Comparison of ENCODE assay signal across 8 cellular contexts in the genomic region with DNA sequence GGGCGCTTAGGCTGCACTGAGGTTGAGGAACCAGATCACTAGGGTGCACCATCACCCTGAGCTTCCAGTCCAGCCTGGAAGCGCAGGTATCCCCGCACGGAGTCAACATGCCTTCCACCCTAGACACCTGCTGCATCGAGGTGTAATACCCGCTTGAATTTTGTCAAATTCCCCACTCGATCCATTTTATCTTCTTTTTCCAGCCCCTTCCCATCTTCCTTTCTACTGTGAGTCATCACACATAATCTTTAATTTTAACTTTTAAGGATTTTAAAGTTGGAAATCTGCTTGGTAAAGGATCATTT. TPM values are rescaled to one million over a fixed set of nuclear protein-coding genes. Genes with fewer than 3 reads are reported as not detected.
DNase-seq lines count a peak whose midpoint lies in the region; ATAC-seq and TF ChIP-seq lines count a peak whose summit lies in the region.

No MANE protein-coding gene starts in this region.

- H3K4me2 ChIP-seq in OCI-LY7 (ENCODE audit: low read length), result peak overlapping the region; percentile 91

- H4K20me1 ChIP-seq in OCI-LY7 (ENCODE audit: insufficient read depth, low read length), result peaks cover 19% of the 10 kb centered on the region; the same call in 1 of the 2 replicates

- peak; percentile 33 for ATAC-seq in GM18499 (IDR thresholded peaks at IDR 0.05; ENCODE audit: insufficient read depth, unreplicated experiment)

- H3K4me1 ChIP-seq in HEK293 (ENCODE audit: control insufficient read depth, insufficient read depth, low read length) (no peaks in the 10 kb centered on the region; the same call in 1 of the 2 replicates), OCI-LY7 (ENCODE audit: insufficient read depth, low read length, poor library complexity, severe bottlenecking) (peaks cover 35% of the 10 kb centered on the region)

- peak overlapping the region; percentile 96; the same call in 1 of the 2 replicates for H3K27ac ChIP-seq in HEK293 (ENCODE audit: extremely low read depth, low read depth, low read length)
- H3K27ac ChIP-seq in OCI-LY7 (ENCODE audit: low read depth, low read length, poor library complexity, severe bottlenecking), result peak overlapping the region; percentile 67

- H3K79me2 ChIP-seq in OCI-LY7 (ENCODE audit: insufficient read depth, low read depth, low read length), result peaks cover 59% of the 10 kb centered on the region

- H3K9me3 ChIP-seq in HEK293 (ENCODE audit: control insufficient read depth, insufficient read depth, low read depth, low read length) (no peaks in the 10 kb centered on the region), OCI-LY7 (ENCODE audit: low read length) (no peaks in the 10 kb centered on the region)

- no TSS peak for BruUV-seq in OCI-LY7 (replicated peaks; lab: Mats Ljungman, UMichigan)

- H3K36me3 ChIP-seq in HEK293 (ENCODE audit: control insufficient read depth in 2 of 2, insufficient read depth in 1 of 2, low read length in 2 of 2), result peaks cover 9 to 37% of the 10 kb centered on the region in 2 experiments
- peaks cover 48% of the 10 kb centered on the region for H3K36me3 ChIP-seq in OCI-LY7 (ENCODE audit: insufficient read depth, low read length)

- POLR2A ChIA-PET in HEK293 (lab: Yijun Ruan, JAX), result interaction anchor here (0.6 to 1.7 kb wide), 9 partner anchors 8 to 930 kb away, joined by 3 to 27 read pairs (median 7); a partner anchor contains a TSS
- POLR2A ChIA-PET in OCI-LY7 (lab: Charles Lee), result interaction anchor here (0.8 to 1.6 kb wide), 9 partner anchors 8 to 150 kb away, joined by 3 to 12 read pairs (median 4); a partner anchor contains a TSS

- TF ChIP-seq CTCF in HEK293 (tag by site-specific recombination; IDR thresholded peaks at IDR 0.05) (no peak), OCI-LY7 (conservative IDR thresholded peaks at IDR 0.05; ENCODE audit: low read length) (no peak; the same call in 1 of the 2 replicates)

- intact Hi-C loops in OCI-LY7 (cut with micrococcal nuclease; ENCODE audit: unreplicated experiment), result loop anchor here (2.0 to 10.0 kb wide), 3 partner anchors 179 to 933 kb away; a partner anchor contains a TSS

- H3K9me2 ChIP-seq in OCI-LY7 (ENCODE audit: insufficient read depth, low read length), result no peaks in the 10 kb centered on the region

- H3K4me3 ChIP-seq in HEK293 (ENCODE audit: low read depth, low read length) (peak overlapping the region; percentile 96), OCI-LY7 (ENCODE audit: low read depth, low read length, poor library complexity, severe bottlenecking) (peak overlapping the region; percentile 72), skeletal muscle cell (ENCODE audit: low read depth, low read length) (peak overlapping the region; percentile 91)

- CTCF ChIA-PET in HEK293 (lab: Yijun Ruan, JAX), result interaction anchor here (0.7 kb wide), 2 partner anchors 12 to 61 kb away, joined by 3 read pairs; no protein-coding TSS in a partner anchor
- CTCF ChIA-PET in OCI-LY7 (lab: Charles Lee; ENCODE audit: unreplicated experiment), result no interaction called here

- H2AFZ ChIP-seq in OCI-LY7 (ENCODE audit: low read length), result peak overlapping the region; percentile 65; the same call in 1 of the 2 replicates

- DNase-seq in OCI-LY7 (ENCODE audit: low spot score), result no peak
- DNase-seq in fibroblast of the conjunctiva (ENCODE audit: low read depth), result peak; percentile 49
- no peak for DNase-seq in skeletal muscle cell (ENCODE audit: low read depth)
- DNase-seq in NCI-H524 (lab: John Stamatoyannopoulos, UW), result no peak
- DNase-seq in NCI-H1417 treated with DMSO at 0.1 percent for 48 hours (lab: John Stamatoyannopoulos, UW), result no peak
- no peak for DNase-seq in amygdala (lab: John Stamatoyannopoulos, UW)

TF ChIP-seq in HEK293, 187 proteins besides CTCF, POLR2A, EP300 and RAD21:
- TF ChIP-seq SCRT2 (tag by site-specific recombination; IDR thresholded peaks at IDR 0.05), result peak; percentile 82
- TF ChIP-seq ZNF837 (tag by site-specific recombination; IDR thresholded peaks at IDR 0.05), result no peak
- no peak for TF ChIP-seq OSR2 (tag by site-specific recombination; IDR thresholded peaks at IDR 0.05)
- TF ChIP-seq ZNF585B (tag by site-specific recombination; IDR thresholded peaks at IDR 0.05), result no peak
- TF ChIP-seq ZNF600 (tag by site-specific recombination; IDR thresholded peaks at IDR 0.05), result 0 out of 2 replicates have a peak, but pooled peaks have one; percentile 10
- peak; percentile 2; the same call in 1 of the 2 replicates for TF ChIP-seq ZBTB48 (tag by site-specific recombination; IDR thresholded peaks at IDR 0.05)
- TF ChIP-seq GLIS1 (tag by site-specific recombination; IDR thresholded peaks at IDR 0.05), result no peak
- TF ChIP-seq ZNF621 (tag by site-specific recombination; IDR thresholded peaks at IDR 0.05), result no peak
- no peak for TF ChIP-seq ZFP3 (tag by site-specific recombination; IDR thresholded peaks at IDR 0.05; ENCODE audit: low read depth)
- no peak for TF ChIP-seq KLF1 (tag by site-specific recombination; IDR thresholded peaks at IDR 0.05)
- TF ChIP-seq ZNF341 (tag by site-specific recombination; IDR thresholded peaks at IDR 0.05; ENCODE audit: low read depth), result 0 out of 2 replicates have a peak, but pooled peaks have one; percentile 27
- no peak for TF ChIP-seq MYNN (tag by site-specific recombination; IDR thresholded peaks at IDR 0.05; ENCODE audit: borderline replicate concordance)
- peak; percentile 45; the same call in 1 of the 2 replicates for TF ChIP-seq SCRT1 (tag by site-specific recombination; IDR thresholded peaks at IDR 0.05; ENCODE audit: borderline replicate concordance)
- TF ChIP-seq SALL2 (tag by site-specific recombination; IDR thresholded peaks at IDR 0.05; ENCODE audit: borderline replicate concordance), result no peak
- TF ChIP-seq ZNF292 (tag by site-specific recombination; IDR thresholded peaks at IDR 0.05; ENCODE audit: borderline replicate concordance, low read depth), result no peak

RNA-seq across cellular contexts. Expression of a gene that starts 0.8 kb away (rescaled TPM):
- 74.1 and 79.3 TPM in 2 replicates for total RNA-seq in OCI-LY7 (2014; rRNA removed; shearing (Covaris generic))
- total RNA-seq in OCI-LY7 (2022), result 68.3 and 91.0 TPM in 2 replicates
